In genomic region chr7:130112662-130113425, GRCh38 we compare ENCODE assay signal across 26 cellular contexts. TPM values are rescaled to one million over a fixed set of nuclear protein-coding genes. Genes with fewer than 3 reads are reported as not detected.
DNase-seq lines count a peak whose midpoint lies in the region; ATAC-seq, FAIRE-seq and TF ChIP-seq lines count a peak whose summit lies in the region.
"Had no signal": no experiment of that assay in that cellular context is flagged by ENCODE, and none has a peak within 500 bp of the region (broad histone marks: within the 10 kb centered on the region; RNA-seq: fewer than 3 reads in every experiment).

No MANE protein-coding gene starts in this region.

- H3K4me3 ChIP-seq in SU-DHL-6 (ENCODE audit: insufficient read depth, low read length, poor library complexity, severe bottlenecking) (no peak overlapping the region), right lobe of liver (peak overlapping the region; percentile 2 to 35 (median 17)), neural progenitor cell (no peak overlapping the region)
- H3K4me3 ChIP-seq: BLaER1, left ventricle myocardium inferior had no signal

- no peaks in the 10 kb centered on the region for H3K9me3 ChIP-seq in SU-DHL-6 (ENCODE audit: insufficient read depth, low read length)
- no peaks in the 10 kb centered on the region for H3K9me3 ChIP-seq in right lobe of liver
- H3K9me3 ChIP-seq in neural progenitor cell (ENCODE audit: low read depth) = no peaks in the 10 kb centered on the region
- H3K9me3 ChIP-seq: left ventricle myocardium inferior had no signal

- peaks cover 5% of the 10 kb centered on the region for H3K27me3 Mint-ChIP-seq in neural progenitor cell (ENCODE audit: insufficient read depth, low read depth)
- H3K27me3 Mint-ChIP-seq: activated CD4-positive, alpha-beta T cell treated with anti-CD3 and anti-CD28 coated beads, Interleukin-2, amount 10 ng/mL, durations not matched to agents 7 days and 5 days; activated naive CD8-positive, alpha-beta T cell treated with anti-CD3 and anti-CD28 coated beads for 36 hours; naive thymus-derived CD4-positive, alpha-beta T cell had no signal

- H3K9me2 ChIP-seq in SU-DHL-6 (replicated peaks; ENCODE audit: insufficient read depth, low read length) = no peaks in the 10 kb centered on the region

- TF ChIP-seq POLR2A in GM12891 (IDR thresholded peaks at IDR 0.05; ENCODE audit: low read depth, low read length) = no peak
- TF ChIP-seq POLR2A in right lobe of liver (IDR thresholded peaks at IDR 0.05) = no peak

- H3K27me3 ChIP-seq in SU-DHL-6 (ENCODE audit: low read length) = no peaks in the 10 kb centered on the region
- H3K27me3 ChIP-seq in right lobe of liver = no peaks in the 10 kb centered on the region
- H3K27me3 ChIP-seq in neural progenitor cell = no peaks in the 10 kb centered on the region
- H3K27me3 ChIP-seq: BLaER1 had no signal

- H3K9ac ChIP-seq in SU-DHL-6 (ENCODE audit: low read length) (no peak overlapping the region), neural progenitor cell (no peak overlapping the region)
- H3K9ac ChIP-seq: BLaER1 had no signal

- H2AFZ ChIP-seq in SU-DHL-6 (ENCODE audit: low read depth, low read length, severe bottlenecking) (no peak overlapping the region), neural progenitor cell (replicated peaks) (no peak overlapping the region)

- TF ChIP-seq CTCF in SU-DHL-6 (IDR thresholded peaks at IDR 0.05; ENCODE audit: insufficient read depth, low read length, poor library complexity, severe bottlenecking) (no peak), right lobe of liver (IDR thresholded peaks at IDR 0.05) (no peak), neural progenitor cell (IDR thresholded peaks at IDR 0.05) (no peak)

- intact Hi-C loops in right lobe of liver (cut with DNase I) = no loop called here

- H3K4me1 Mint-ChIP-seq in stimulated activated effector memory CD8-positive, alpha-beta T cell treated with anti-CD3 and anti-CD28 coated beads, Interleukin-12 subunit alpha, Interleukin-12 subunit beta, amount 100 ng/mL, for 72 hours = no peaks in the 10 kb centered on the region
- H3K4me1 Mint-ChIP-seq in neural progenitor cell = no peaks in the 10 kb centered on the region
- H3K4me1 Mint-ChIP-seq: activated CD4-positive, alpha-beta T cell treated with anti-CD3 and anti-CD28 coated beads, Interleukin-2, amount 10 ng/mL, durations not matched to agents 7 days and 5 days had no signal

- H3F3A ChIP-seq in SU-DHL-6 (ENCODE audit: insufficient read depth) (0 out of 2 replicates have a peak, but pooled peaks cover 4% of the 10 kb centered on the region), neural progenitor cell (ENCODE audit: low read depth) (no peaks in the 10 kb centered on the region)

- H3K9me3 Mint-ChIP-seq in stimulated activated effector memory CD8-positive, alpha-beta T cell treated with anti-CD3 and anti-CD28 coated beads, Interleukin-12 subunit alpha, Interleukin-12 subunit beta, amount 100 ng/mL, for 72 hours = no peaks in the 10 kb centered on the region
- peaks cover 11% of the 10 kb centered on the region for H3K9me3 Mint-ChIP-seq in neural progenitor cell
- H3K9me3 Mint-ChIP-seq: activated CD4-positive, alpha-beta T cell treated with anti-CD3 and anti-CD28 coated beads, Interleukin-2, amount 10 ng/mL, durations not matched to agents 7 days and 5 days had no signal

- peak; percentile 65 for FAIRE-seq in GM12891 (lab: Jason Lieb, UNC)
- FAIRE-seq: colon, G401.6, urothelium cell line had no signal

- H3K4me2 ChIP-seq in SU-DHL-6 (ENCODE audit: low read depth, low read length, poor library complexity, severe bottlenecking) (peak overlapping the region; percentile 13), neural progenitor cell (no peak overlapping the region)
- H3K4me2 ChIP-seq: BLaER1 had no signal

- H3K79me2 ChIP-seq in SU-DHL-6 (ENCODE audit: insufficient read depth, low read length) (no peaks in the 10 kb centered on the region), neural progenitor cell (ENCODE audit: low read depth) (no peaks in the 10 kb centered on the region)

- 24% methylated on average over 4 of the region's 4 CpGs for WGBS in right lobe of liver (ENCODE audit: insufficient coverage, low coverage, low lambda C conversion rate, missing lambda C conversion rate)

- H3K27ac Mint-ChIP-seq in stimulated activated effector memory CD8-positive, alpha-beta T cell treated with anti-CD3 and anti-CD28 coated beads, Interleukin-12 subunit alpha, Interleukin-12 subunit beta, amount 100 ng/mL, for 72 hours = peak overlapping the region; percentile 32
- no peak overlapping the region for H3K27ac Mint-ChIP-seq in neural progenitor cell
- H3K27ac Mint-ChIP-seq: activated CD4-positive, alpha-beta T cell treated with anti-CD3 and anti-CD28 coated beads, Interleukin-2, amount 10 ng/mL, durations not matched to agents 7 days and 5 days; activated naive CD8-positive, alpha-beta T cell treated with anti-CD3 and anti-CD28 coated beads for 36 hours; naive thymus-derived CD4-positive, alpha-beta T cell had no signal

- H3K27ac ChIP-seq in SU-DHL-6 (ENCODE audit: low read depth, low read length) (no peak overlapping the region), right lobe of liver (peak overlapping the region; percentile 35 to 70 (median 60)), neural progenitor cell (no peak overlapping the region)
- H3K27ac ChIP-seq: BLaER1, epithelial cell of prostate, left ventricle myocardium inferior had no signal

- H4K20me1 ChIP-seq in SU-DHL-6 (ENCODE audit: low read depth, low read length) (no peaks in the 10 kb centered on the region), neural progenitor cell (ENCODE audit: low read depth) (no peaks in the 10 kb centered on the region)

- no peaks in the 10 kb centered on the region for H3K36me3 Mint-ChIP-seq in stimulated activated effector memory CD8-positive, alpha-beta T cell treated with anti-CD3 and anti-CD28 coated beads, Interleukin-12 subunit alpha, Interleukin-12 subunit beta, amount 100 ng/mL, for 72 hours
- H3K36me3 Mint-ChIP-seq in neural progenitor cell = peaks cover 13% of the 10 kb centered on the region

- DNase-seq in GM12891 (ENCODE audit: insufficient read length, low spot score) (no peak), right lobe of liver (no peak), ecto neural progenitor cell (ENCODE audit: low spot score) (no peak), neural progenitor cell (ENCODE audit: low spot score) (no peak)
- no peak for DNase-seq in stimulated activated effector memory CD8-positive, alpha-beta T cell treated with anti-CD3 and anti-CD28 coated beads, Interleukin-12 subunit alpha, Interleukin-12 subunit beta, amount 100 ng/mL, for 72 hours (ENCODE audit: low spot score in 2 of 2)
- DNase-seq: activated CD4-positive, alpha-beta T cell treated with anti-CD3 and anti-CD28 coated beads, Interleukin-2, amount 10 ng/mL, durations not matched to agents 7 days and 5 days; activated effector memory CD4-positive, alpha-beta T cell treated with Interleukin-2 at 50 U/mL for 16 hours; activated naive CD8-positive, alpha-beta T cell treated with anti-CD3 and anti-CD28 coated beads for 36 hours; activated T-cell treated with anti-CD3 and anti-CD28 coated beads, Interleukin-2, amount 50 U/mL, for 1 hour; aorta; effector memory CD4-positive, alpha-beta T cell; HCEC 1CT; left ventricle myocardium inferior; naive thymus-derived CD4-positive, alpha-beta T cell; NCI-H1092; NCI-H1694 treated with DMSO at 0.1 percent for 48 hours; NCI-H446 treated with DMSO at 0.1 percent for 48 hours; stimulated activated naive CD4-positive, alpha-beta T cell treated with Interleukin-2 at 50 U/mL for 16 hours; T1000 had no signal

- peak; percentile 67 to 83 (median 73) for ATAC-seq in right lobe of liver
- no peak for ATAC-seq in stimulated activated effector memory CD8-positive, alpha-beta T cell treated with anti-CD3 and anti-CD28 coated beads, Interleukin-12 subunit alpha, Interleukin-12 subunit beta, amount 100 ng/mL, for 72 hours
- no peak for ATAC-seq in HG02763 (IDR thresholded peaks at IDR 0.05; ENCODE audit: unreplicated experiment)
- ATAC-seq: naive thymus-derived CD4-positive, alpha-beta T cell had no signal

- H3K4me1 ChIP-seq in right lobe of liver (peaks cover 0 to 31% (median 7%) of the 10 kb centered on the region in 4 donors), neural progenitor cell (no peaks in the 10 kb centered on the region)
- H3K4me1 ChIP-seq: BLaER1, left ventricle myocardium inferior had no signal

- H3K4me3 Mint-ChIP-seq in stimulated activated effector memory CD8-positive, alpha-beta T cell treated with anti-CD3 and anti-CD28 coated beads, Interleukin-12 subunit alpha, Interleukin-12 subunit beta, amount 100 ng/mL, for 72 hours = no peak overlapping the region
- no peak overlapping the region for H3K4me3 Mint-ChIP-seq in neural progenitor cell
- H3K4me3 Mint-ChIP-seq: activated CD4-positive, alpha-beta T cell treated with anti-CD3 and anti-CD28 coated beads, Interleukin-2, amount 10 ng/mL, durations not matched to agents 7 days and 5 days; activated naive CD8-positive, alpha-beta T cell treated with anti-CD3 and anti-CD28 coated beads for 36 hours; naive thymus-derived CD4-positive, alpha-beta T cell had no signal

- H3K36me3 ChIP-seq in SU-DHL-6 (ENCODE audit: low read length) (no peaks in the 10 kb centered on the region), right lobe of liver (no peaks in the 10 kb centered on the region), neural progenitor cell (no peaks in the 10 kb centered on the region)
- H3K36me3 ChIP-seq: left ventricle myocardium inferior had no signal

TF ChIP-seq in GM12891, 5 proteins besides CTCF, POLR2A, EP300 and RAD21:
- no peak for TF ChIP-seq SPI1 (IDR thresholded peaks at IDR 0.05; ENCODE audit: low read depth, low read length)
- no peak for TF ChIP-seq PAX5 (IDR thresholded peaks at IDR 0.05; ENCODE audit: insufficient read depth, low read length, severe bottlenecking)
- TF ChIP-seq POU2F2 (IDR thresholded peaks at IDR 0.05; ENCODE audit: low read depth, low read length) = no peak
- no peak for TF ChIP-seq TAF1 (IDR thresholded peaks at IDR 0.05; ENCODE audit: low read depth, low read length)
- TF ChIP-seq POLR2AphosphoS5 (IDR thresholded peaks at IDR 0.05; ENCODE audit: low read depth, low read length) = no peak

RNA-seq across cellular contexts. Expression of gene KLHDC10, which starts 42.5 kb away (rescaled TPM):
- polyA plus RNA-seq in GM12891 (2012; ENCODE audit: low read depth, missing spikeins) = 7.5 TPM
- total RNA-seq in right lobe of liver (10 to 100 TPM; 12.7 to 35.4 (median 21.7) TPM), neural progenitor cell (ENCODE audit: low replicate concordance) (25.8 and 26.6 TPM in 2 replicates)

Comparison
In these comparisons a context has a peak if more than half of its experiments do, and no peak if none do; other contexts are left out.
1. H3K27ac ChIP-seq: peak in right lobe of liver (3 of 3); none in SU-DHL-6 (single experiment) and neural progenitor cell (single experiment).
2. H3K4me3 ChIP-seq: peak in right lobe of liver (3 of 3); none in SU-DHL-6 (single experiment) and neural progenitor cell (single experiment).
3. ATAC-seq: peak in right lobe of liver (4 of 4); none in stimulated activated effector memory CD8-positive, alpha-beta T cell treated with anti-CD3 and anti-CD28 coated beads, Interleukin-12 subunit alpha, Interleukin-12 subunit beta, amount 100 ng/mL, for 72 hours (single experiment) and HG02763 (single experiment).